ENCODE assay signal across 15 cellular contexts in the genomic region with DNA sequence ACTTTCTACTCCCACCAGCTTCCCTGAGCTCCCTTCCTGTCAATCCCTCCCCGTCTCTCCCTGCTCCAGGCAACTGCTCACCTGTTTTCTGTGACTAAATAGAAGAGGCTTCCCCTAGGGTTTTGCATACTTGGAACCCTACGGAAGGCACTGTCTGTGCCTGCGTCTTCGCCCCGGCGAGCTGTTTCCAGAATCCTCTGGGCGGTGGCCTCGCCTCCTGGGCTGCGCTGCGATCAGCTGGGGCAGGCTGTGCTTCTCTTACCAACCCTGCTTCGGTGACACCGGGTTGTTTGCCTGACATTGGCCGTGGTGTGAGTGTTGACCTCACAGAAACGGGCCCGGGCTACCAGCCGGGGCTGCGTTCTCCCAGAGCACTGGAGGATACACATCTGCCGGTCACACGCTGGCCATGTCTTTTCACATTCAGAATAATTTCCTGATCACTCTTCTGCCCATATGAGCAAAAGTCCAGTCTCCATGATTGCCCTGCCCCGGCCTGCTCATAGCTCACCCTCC. TPM values are rescaled to one million over a fixed set of nuclear protein-coding genes. Genes with fewer than 3 reads are reported as not detected.
DNase-seq lines count a peak whose midpoint lies in the region; ATAC-seq and TF ChIP-seq lines count a peak whose summit lies in the region.
"Had no signal": no experiment of that assay in that cellular context is flagged by ENCODE, and none has a peak within 500 bp of the region (broad histone marks: within the 10 kb centered on the region; RNA-seq: fewer than 3 reads in every experiment).

No MANE protein-coding gene starts in this region.

- DNase-seq in activated T-cell treated with anti-CD3 and anti-CD28 coated beads, Interleukin-2, amount 50 U/mL, for 4 hours: no peak
- DNase-seq in activated T-cell treated with anti-CD3 and anti-CD28 coated beads for 4 hours (no peak), NB4 (ENCODE audit: low read depth) (no peak), endodermal cell (peak; percentile 47), stomach (no peak), NCI-H2227 (lab: John Stamatoyannopoulos, UW; ENCODE audit: unreplicated experiment) (no peak), PC-9 (no peak), SK-N-SH (no peak)
- DNase-seq: ACHN, DND-41, NCI-H69 had no signal

- H3K36me3 Mint-ChIP-seq in activated T-cell treated with anti-CD3 and anti-CD28 coated beads, Interleukin-2, amount 50 U/mL, for 4 hours (ENCODE audit: insufficient read depth): no peaks in the 10 kb centered on the region
- no peaks in the 10 kb centered on the region for H3K36me3 Mint-ChIP-seq in endodermal cell (ENCODE audit: low read depth)

- H3K4me3 ChIP-seq in NB4 (ENCODE audit: low read depth, low read length) (peak overlapping the region; percentile 32), endodermal cell (ENCODE audit: low read length) (no peak overlapping the region), stomach (peak overlapping the region in 3 of 4 donors; percentile 11 to 29 (median 15)), PC-9 (no peak overlapping the region), SK-N-SH (ENCODE audit: low read depth in 2 of 2, low read length in 1 of 2) (no peak overlapping the region)
- H3K4me3 ChIP-seq: SJSA1 had no signal

- peaks cover 70% of the 10 kb centered on the region for H3K4me1 Mint-ChIP-seq in activated T-cell treated with anti-CD3 and anti-CD28 coated beads, Interleukin-2, amount 50 U/mL, for 4 hours (ENCODE audit: low read depth)
- peaks cover 16% of the 10 kb centered on the region for H3K4me1 Mint-ChIP-seq in endodermal cell

- H3K9me3 Mint-ChIP-seq in activated T-cell treated with anti-CD3 and anti-CD28 coated beads, Interleukin-2, amount 50 U/mL, for 4 hours: no peaks in the 10 kb centered on the region
- H3K9me3 Mint-ChIP-seq in endodermal cell: peaks cover 4% of the 10 kb centered on the region

- CTCF ChIA-PET in PC-9 (lab: Charles Lee): no interaction called here
- CTCF ChIA-PET in SK-N-SH (lab: Yijun Ruan, JAX): no interaction called here

- H3K9me3 ChIP-seq in endodermal cell (ENCODE audit: control insufficient read depth, low read length): no peaks in the 10 kb centered on the region
- H3K9me3 ChIP-seq in stomach: no peaks in the 10 kb centered on the region
- no peaks in the 10 kb centered on the region for H3K9me3 ChIP-seq in PC-9 (ENCODE audit: insufficient read depth, low read depth)
- no peaks in the 10 kb centered on the region for H3K9me3 ChIP-seq in SK-N-SH
- H3K9me3 ChIP-seq: right atrium auricular region, SJSA1, upper lobe of left lung had no signal

- TF ChIP-seq EP300 in stomach (IDR thresholded peaks at IDR 0.05): no peak
- no peak for TF ChIP-seq EP300 in SK-N-SH (IDR thresholded peaks at IDR 0.05; ENCODE audit: borderline replicate concordance in 1 of 2, low read depth in 1 of 2, low read length in 1 of 2)

- H3K79me2 ChIP-seq in PC-9 (ENCODE audit: low read depth) (no peaks in the 10 kb centered on the region), SK-N-SH (ENCODE audit: insufficient read depth) (no peaks in the 10 kb centered on the region)

- H3K9me2 ChIP-seq in PC-9 (ENCODE audit: insufficient read depth) (no peaks in the 10 kb centered on the region), SK-N-SH (no peaks in the 10 kb centered on the region)

- BruUV-seq in PC-9 (replicated peaks; lab: Mats Ljungman, UMichigan): no TSS peak

- H3K4me2 ChIP-seq in PC-9: no peak overlapping the region
- no peak overlapping the region for H3K4me2 ChIP-seq in SK-N-SH

- WGBS in endodermal cell (ENCODE audit: insufficient coverage in 1 of 2, insufficient read length in 1 of 2), 2 experiments: 92 to 96% methylated on average over 11 to 20 of the region's 20 CpGs
- WGBS in stomach, 5 donors: 93 to 99% (median 97%) methylated on average over 9 to 20 of the region's 20 CpGs
- WGBS in SK-N-SH (ENCODE audit: low lambda C conversion rate): 73% methylated on average over 18 of the region's 20 CpGs

- H3K4me3 Mint-ChIP-seq in activated T-cell treated with anti-CD3 and anti-CD28 coated beads, Interleukin-2, amount 50 U/mL, for 4 hours: peak overlapping the region; percentile 72
- H3K4me3 Mint-ChIP-seq in endodermal cell: no peak overlapping the region

- POLR2A ChIA-PET in PC-9 (lab: Charles Lee; ENCODE audit: unreplicated experiment) (no interaction called here), SK-N-SH (lab: Yijun Ruan, JAX) (no interaction called here)

- ATAC-seq in activated T-cell treated with anti-CD3 and anti-CD28 coated beads, Interleukin-2, amount 50 U/mL, for 4 hours: no peak

- no peak for TF ChIP-seq RAD21 in SK-N-SH (IDR thresholded peaks at IDR 0.05; ENCODE audit: low read length)

- no peak overlapping the region for H3K27ac Mint-ChIP-seq in endodermal cell

- H3K27me3 Mint-ChIP-seq in activated T-cell treated with anti-CD3 and anti-CD28 coated beads, Interleukin-2, amount 50 U/mL, for 4 hours (ENCODE audit: low read depth): no peaks in the 10 kb centered on the region
- H3K27me3 Mint-ChIP-seq in endodermal cell (ENCODE audit: insufficient read depth): peaks cover 3% of the 10 kb centered on the region

- no peaks in the 10 kb centered on the region for H4K20me1 ChIP-seq in PC-9 (ENCODE audit: insufficient read depth)
- H4K20me1 ChIP-seq in SK-N-SH (ENCODE audit: insufficient read depth): no peaks in the 10 kb centered on the region

- no peak for TF ChIP-seq POLR2A in NB4 (IDR thresholded peaks at IDR 0.05; ENCODE audit: extremely low read depth, insufficient read length)
- no peak for TF ChIP-seq POLR2A in stomach (IDR thresholded peaks at IDR 0.05)

- H3K36me3 ChIP-seq in endodermal cell (ENCODE audit: control insufficient read depth, insufficient read depth, low read length) (no peaks in the 10 kb centered on the region), stomach (no peaks in the 10 kb centered on the region), PC-9 (ENCODE audit: low read depth) (no peaks in the 10 kb centered on the region), SK-N-SH (replicated peaks in 1 of 2; ENCODE audit: control insufficient read depth in 1 of 2, insufficient read depth in 2 of 2, low read length in 1 of 2) (no peaks in the 10 kb centered on the region)
- H3K36me3 ChIP-seq: right atrium auricular region, SJSA1, upper lobe of left lung had no signal

- H3K4me1 ChIP-seq in endodermal cell (ENCODE audit: control insufficient read depth, insufficient read depth, low read length) (peaks cover 9% of the 10 kb centered on the region), stomach (peaks cover 0 to 30% (median 0%) of the 10 kb centered on the region in 4 donors), PC-9 (replicated peaks; ENCODE audit: insufficient read depth) (no peaks in the 10 kb centered on the region), SK-N-SH (ENCODE audit: control insufficient read depth in 1 of 2, insufficient read depth in 2 of 2, low read depth in 1 of 2, low read length in 1 of 2) (peaks cover 0 to 3% of the 10 kb centered on the region in 2 experiments; a peak in 1 of 4 replicates)
- H3K4me1 ChIP-seq: SJSA1 had no signal

- H3F3A ChIP-seq in PC-9 (ENCODE audit: insufficient read depth, low read depth) (no peaks in the 10 kb centered on the region), SK-N-SH (replicated peaks; ENCODE audit: insufficient read depth) (no peaks in the 10 kb centered on the region)

- intact Hi-C loops in stomach (cut with DNase I; ENCODE audit: low total_unique reads): no loop called here
- intact Hi-C loops in PC-9 (cut with micrococcal nuclease; ENCODE audit: unreplicated experiment): no loop called here

- no peak for TF ChIP-seq CTCF in NB4 (IDR thresholded peaks at IDR 0.05; ENCODE audit: low read depth, low read length)
- TF ChIP-seq CTCF in endodermal cell (conservative IDR thresholded peaks at IDR 0.05): no peak
- no peak for TF ChIP-seq CTCF in stomach (IDR thresholded peaks at IDR 0.05)
- TF ChIP-seq CTCF in PC-9 (conservative IDR thresholded peaks at IDR 0.05): no peak
- TF ChIP-seq CTCF in SK-N-SH (IDR thresholded peaks at IDR 0.05): no peak

- H2AFZ ChIP-seq in PC-9 (no peak overlapping the region), SK-N-SH (ENCODE audit: low read depth) (no peak overlapping the region)

- no peak overlapping the region for H3K27ac ChIP-seq in endodermal cell (ENCODE audit: low read depth, low read length)
- H3K27ac ChIP-seq in stomach: peak overlapping the region in 2 of 5 donors; percentile 28 to 53
- H3K27ac ChIP-seq in PC-9: no peak overlapping the region
- H3K27ac ChIP-seq in SK-N-SH (ENCODE audit: low read depth in 2 of 2, low read length in 1 of 2): no peak overlapping the region
- H3K27ac ChIP-seq: right atrium auricular region, SJSA1 had no signal

- H3K27me3 ChIP-seq in endodermal cell (ENCODE audit: control insufficient read depth, insufficient read depth, low read length, poor library complexity, severe bottlenecking) (no peaks in the 10 kb centered on the region), stomach (no peaks in the 10 kb centered on the region), PC-9 (ENCODE audit: insufficient read depth, low read depth) (peaks cover 79% of the 10 kb centered on the region), SK-N-SH (ENCODE audit: insufficient read depth) (no peaks in the 10 kb centered on the region)
- H3K27me3 ChIP-seq: right atrium auricular region, SJSA1, upper lobe of left lung had no signal

- H3K9ac ChIP-seq in endodermal cell (ENCODE audit: extremely low read depth, low read length, poor library complexity, severe bottlenecking) (no peak overlapping the region), SK-N-SH (no peak overlapping the region)

TF ChIP-seq in SK-N-SH, 30 proteins besides CTCF, POLR2A, EP300 and RAD21 (continues in another document):
- TF ChIP-seq GABPA (IDR thresholded peaks at IDR 0.05; ENCODE audit: low read depth) (no peak), CHD2 (IDR thresholded peaks at IDR 0.05; ENCODE audit: low read length, partially characterized antibody) (no peak), SIN3A (IDR thresholded peaks at IDR 0.05; ENCODE audit: borderline replicate concordance, low read depth, low read length) (no peak), MXI1 (IDR thresholded peaks at IDR 0.05; ENCODE audit: low read depth, low read length) (no peak)
- TF ChIP-seq, protein P1, sequence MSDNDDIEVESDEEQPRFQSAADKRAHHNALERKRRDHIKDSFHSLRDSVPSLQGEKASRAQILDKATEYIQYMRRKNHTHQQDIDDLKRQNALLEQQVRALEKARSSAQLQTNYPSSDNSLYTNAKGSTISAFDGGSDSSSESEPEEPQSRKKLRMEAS (IDR thresholded peaks at IDR 0.05; ENCODE audit: low read depth): no peak

RNA-seq across cellular contexts. Expression of a gene that starts 29.4 kb away (rescaled TPM):
- total RNA-seq in activated T-cell treated with anti-CD3 and anti-CD28 coated beads, Interleukin-2, amount 50 U/mL, for 4 hours: 1 to 10 TPM; 1.7 to 8.8 (median 5.1) TPM
- total RNA-seq in endodermal cell (not detected), stomach (under 1 TPM in 1 of 5 donors, not detected in 4; 0.92 TPM), PC-9 (2021) (not detected in 2 replicates)
- polyA plus RNA-seq in endodermal cell (2013, experiment 1 of 2): not detected
- not detected for polyA plus RNA-seq in endodermal cell (2013, experiment 2 of 2)
- polyA plus RNA-seq in stomach (under 1 TPM in 1 of 3 donors, not detected in 2; 0.13 TPM), SK-N-SH (2012; rRNA removed) (not detected in 2 replicates)
- not detected in 2 replicates for polyA plus RNA-seq in SK-N-SH (2012; cell fraction: cytosol; rRNA removed)
- not detected in 2 replicates for polyA plus RNA-seq in SK-N-SH (2012; cell fraction: nucleus; rRNA removed)
- total RNA-seq: lung microvascular endothelial cell, SJSA1 had no signal

Comparison
In these comparisons a context has a peak if more than half of its experiments do, and no peak if none do; other contexts are left out.
1. H3K4me3 ChIP-seq: peak in NB4 (single experiment) and stomach (3 of 4); none in endodermal cell (single experiment), PC-9 (single experiment) and SK-N-SH (0 of 2).